24 cellular contexts compared by ENCODE assay signal in genomic region chr11:111724615-111725129, GRCh38.
"Had no signal": no experiment of that assay in that cellular context is flagged by ENCODE, and none has a peak within 500 bp of the region (broad histone marks: within the 10 kb centered on the region; RNA-seq: fewer than 3 reads in every experiment).

No MANE protein-coding gene starts in this region.

- H3K4me3 Mint-ChIP-seq: endodermal cell; naive thymus-derived CD4-positive, alpha-beta T cell; nephron progenitor cell had no signal

- H3K27me3 Mint-ChIP-seq: naive thymus-derived CD4-positive, alpha-beta T cell had no signal

- H3K27me3 ChIP-seq: foreskin keratinocyte, hepatocyte, right atrium auricular region, suprapubic skin, tibial artery, upper lobe of left lung, vagina had no signal

- H3K27ac Mint-ChIP-seq: endodermal cell, nephron progenitor cell had no signal

- H3K9me3 ChIP-seq: left ventricle myocardium inferior, right atrium auricular region, suprapubic skin, tibial artery, upper lobe of left lung, vagina had no signal

- FAIRE-seq: colon, endothelial cell of umbilical vein, kidney, small intestine had no signal

- DNase-seq: dermis blood vessel endothelial cell; effector CD4-positive, alpha-beta T cell; endodermal cell; erythroblast; foreskin keratinocyte; head of caudate nucleus; kidney; left cardiac atrium; left ventricle myocardium inferior; mesendoderm; naive thymus-derived CD4-positive, alpha-beta T cell; nephron progenitor cell; small intestine; stimulated activated CD4-positive, alpha-beta T cell treated with anti-CD3 and anti-CD28 coated beads, Interleukin-12 subunit alpha, Interleukin-12 subunit beta, amount 100 ng/mL, for 4 hours; stimulated activated naive CD4-positive, alpha-beta T cell treated with Interleukin-2 at 50 U/mL for 16 hours; tibial artery; upper lobe of left lung had no signal

- H3K4me3 ChIP-seq: hepatocyte, left ventricle myocardium inferior, lung, right atrium auricular region, suprapubic skin, tibial artery, upper lobe of left lung, vagina had no signal

- H3K9me3 Mint-ChIP-seq: endodermal cell; naive thymus-derived CD4-positive, alpha-beta T cell; nephron progenitor cell had no signal

- H3K79me2 ChIP-seq: hepatocyte had no signal

- H3K27ac ChIP-seq: foreskin keratinocyte, hepatocyte, suprapubic skin, tibial artery, upper lobe of left lung, vagina had no signal

- H3K4me2 ChIP-seq: hepatocyte had no signal

- H2AFZ ChIP-seq: hepatocyte had no signal

- H3K4me1 Mint-ChIP-seq: endodermal cell; naive thymus-derived CD4-positive, alpha-beta T cell had no signal

- ATAC-seq: foreskin keratinocyte; naive thymus-derived CD4-positive, alpha-beta T cell had no signal
